In the genomic region with DNA sequence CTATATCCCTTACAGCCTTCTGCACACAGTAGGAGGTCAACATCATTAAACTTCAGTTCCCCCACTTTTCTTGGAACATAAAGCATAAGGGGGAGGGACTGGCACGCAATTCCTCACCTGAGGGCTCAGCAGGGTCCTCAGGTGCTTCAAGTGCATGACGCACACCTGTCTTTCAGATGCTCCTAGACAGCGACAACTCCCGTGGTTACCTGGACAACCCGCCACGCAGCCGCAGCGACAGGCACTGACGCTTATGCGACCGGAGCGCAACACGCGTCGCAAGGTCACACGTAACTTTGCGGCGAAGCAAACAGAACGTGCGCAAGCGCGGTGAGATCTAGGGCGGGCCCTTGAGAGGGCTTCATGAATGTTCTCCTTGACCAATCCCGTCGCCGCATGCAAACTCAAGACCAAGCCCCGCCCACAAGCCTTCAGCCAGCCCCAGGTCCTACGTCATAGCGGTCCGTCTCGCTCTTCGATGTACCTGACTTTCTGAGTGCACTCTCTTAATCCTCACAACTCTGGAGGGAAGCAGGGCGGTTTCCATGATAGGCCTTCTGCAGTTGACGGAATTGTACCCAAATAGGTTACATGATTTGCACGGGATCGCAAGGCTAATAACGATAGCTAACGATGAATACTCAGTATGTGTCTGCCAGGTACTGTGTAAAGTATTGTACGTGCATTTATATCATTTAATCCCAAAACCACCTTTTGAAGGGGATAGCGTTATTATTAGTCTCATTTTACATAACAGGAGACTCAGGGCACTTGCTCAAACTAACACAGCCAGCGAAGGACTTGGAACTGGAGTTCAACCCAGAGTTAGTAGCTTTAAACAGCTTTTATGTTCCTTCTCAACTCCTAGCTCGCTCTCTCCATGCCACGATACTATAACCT, we compare ENCODE assay signal across 8 cellular contexts. TPM values are rescaled to one million over a fixed set of nuclear protein-coding genes. Genes with fewer than 3 reads are reported as not detected.
A peak's percentile ranks its signal among the peaks of the same experiment; 100 is the strongest.
DNase-seq lines count a peak whose midpoint lies in the region; ATAC-seq, FAIRE-seq and TF ChIP-seq lines count a peak whose summit lies in the region.

A gene with protein sequence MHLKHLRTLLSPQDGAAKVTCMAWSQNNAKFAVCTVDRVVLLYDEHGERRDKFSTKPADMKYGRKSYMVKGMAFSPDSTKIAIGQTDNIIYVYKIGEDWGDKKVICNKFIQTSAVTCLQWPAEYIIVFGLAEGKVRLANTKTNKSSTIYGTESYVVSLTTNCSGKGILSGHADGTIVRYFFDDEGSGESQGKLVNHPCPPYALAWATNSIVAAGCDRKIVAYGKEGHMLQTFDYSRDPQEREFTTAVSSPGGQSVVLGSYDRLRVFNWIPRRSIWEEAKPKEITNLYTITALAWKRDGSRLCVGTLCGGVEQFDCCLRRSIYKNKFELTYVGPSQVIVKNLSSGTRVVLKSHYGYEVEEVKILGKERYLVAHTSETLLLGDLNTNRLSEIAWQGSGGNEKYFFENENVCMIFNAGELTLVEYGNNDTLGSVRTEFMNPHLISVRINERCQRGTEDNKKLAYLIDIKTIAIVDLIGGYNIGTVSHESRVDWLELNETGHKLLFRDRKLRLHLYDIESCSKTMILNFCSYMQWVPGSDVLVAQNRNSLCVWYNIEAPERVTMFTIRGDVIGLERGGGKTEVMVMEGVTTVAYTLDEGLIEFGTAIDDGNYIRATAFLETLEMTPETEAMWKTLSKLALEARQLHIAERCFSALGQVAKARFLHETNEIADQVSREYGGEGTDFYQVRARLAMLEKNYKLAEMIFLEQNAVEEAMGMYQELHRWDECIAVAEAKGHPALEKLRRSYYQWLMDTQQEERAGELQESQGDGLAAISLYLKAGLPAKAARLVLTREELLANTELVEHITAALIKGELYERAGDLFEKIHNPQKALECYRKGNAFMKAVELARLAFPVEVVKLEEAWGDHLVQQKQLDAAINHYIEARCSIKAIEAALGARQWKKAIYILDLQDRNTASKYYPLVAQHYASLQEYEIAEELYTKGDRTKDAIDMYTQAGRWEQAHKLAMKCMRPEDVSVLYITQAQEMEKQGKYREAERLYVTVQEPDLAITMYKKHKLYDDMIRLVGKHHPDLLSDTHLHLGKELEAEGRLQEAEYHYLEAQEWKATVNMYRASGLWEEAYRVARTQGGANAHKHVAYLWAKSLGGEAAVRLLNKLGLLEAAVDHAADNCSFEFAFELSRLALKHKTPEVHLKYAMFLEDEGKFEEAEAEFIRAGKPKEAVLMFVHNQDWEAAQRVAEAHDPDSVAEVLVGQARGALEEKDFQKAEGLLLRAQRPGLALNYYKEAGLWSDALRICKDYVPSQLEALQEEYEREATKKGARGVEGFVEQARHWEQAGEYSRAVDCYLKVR (N-terminal part only) (minus strand): TSS at position 246 of the 900 bp plus-strand sequence. CDS start 90 bp downstream, at position 156.

- H3K4me3 ChIP-seq in keratinocyte (ENCODE audit: control insufficient read depth in 2 of 3, extremely low read depth in 1 of 3, insufficient read depth in 2 of 3, low read depth in 1 of 3, low read length in 3 of 3) = peak within 1 kb of the TSS; percentile 39 to 90 (median 63)

- no peaks in the 10 kb centered on the region for H3K79me2 ChIP-seq in keratinocyte (ENCODE audit: control insufficient read depth, insufficient read depth, low read length)

- DNase-seq in AG20443 (ENCODE audit: low spot score) (peak; percentile 99), NCI-H510A (lab: John Stamatoyannopoulos, UW) (peak; percentile 99), cerebellum (ENCODE audit: low spot score) (peak; percentile 99), keratinocyte (ENCODE audit: low read depth, low spot score) (peak; percentile 100)
- DNase-seq in activated CD4-positive, alpha-beta T cell treated with anti-CD3 and anti-CD28 coated beads for 24 hours (ENCODE audit: low read depth in 2 of 2) = peak; percentile 98 to 99
- peak; percentile 98 for DNase-seq in stimulated activated CD4-positive, alpha-beta T cell treated with anti-CD3 and anti-CD28 coated beads, Interleukin-12 subunit alpha, Interleukin-12 subunit beta, amount 100 ng/mL, for 48 hours (ENCODE audit: low read depth in 2 of 3, low spot score in 1 of 3)

- H3K4me1 ChIP-seq in keratinocyte (ENCODE audit: control insufficient read depth, extremely low read depth, insufficient read depth, low read length) = peaks cover 17% of the 10 kb centered on the region

- dilution Hi-C loops in keratinocyte (cut with MboI; ENCODE audit: extremely low pct_ligation_motif_present, low sequenced_read_pairs) = no loop called here

- TF ChIP-seq POLR2A in GM19193 (IDR thresholded peaks at IDR 0.05; ENCODE audit: extremely low read depth, insufficient read depth, insufficient read length) = peak; percentile 46

- no peak for TF ChIP-seq CTCF in keratinocyte (optimal IDR thresholded peaks at IDR 0.05 in 1 of 3, IDR thresholded peaks at IDR 0.05 in 1 of 3, conservative IDR thresholded peaks at IDR 0.05 in 1 of 3; ENCODE audit: extremely low read depth in 1 of 3, insufficient read depth in 2 of 3, low read length in 3 of 3)

- no peaks in the 10 kb centered on the region for H3K9me1 ChIP-seq in keratinocyte (ENCODE audit: control insufficient read depth, extremely low read depth, insufficient read depth, low read length)

- peaks cover 0 to under 1% of the 10 kb centered on the region in 2 experiments for H3K36me3 ChIP-seq in keratinocyte (ENCODE audit: control insufficient read depth in 2 of 2, extremely low read depth in 1 of 2, insufficient read depth in 2 of 2, low read length in 2 of 2)

- H3K9me3 ChIP-seq in keratinocyte (ENCODE audit: control insufficient read depth, low read depth, low read length) = no peaks in the 10 kb centered on the region

- H3K9ac ChIP-seq in keratinocyte (ENCODE audit: control insufficient read depth, extremely low read depth, insufficient read depth, low read length) = peak within 1 kb of the TSS; percentile 82

- peak within 1 kb of the TSS; percentile 80 for H3K27ac ChIP-seq in keratinocyte (ENCODE audit: control insufficient read depth, insufficient read depth, low read length)

- H3K4me2 ChIP-seq in keratinocyte (ENCODE audit: control insufficient read depth, extremely low read depth, insufficient read depth, low read depth, low read length) = peak within 1 kb of the TSS; percentile 93

- H2AFZ ChIP-seq in keratinocyte (ENCODE audit: control insufficient read depth, low read length) = peak within 1 kb of the TSS; percentile 93

- peak; percentile 92 for FAIRE-seq in keratinocyte (lab: Jason Lieb, UNC)

- H4K20me1 ChIP-seq in keratinocyte (ENCODE audit: control insufficient read depth, extremely low read depth, insufficient read depth, low read length) = no peaks in the 10 kb centered on the region

- H3K27me3 ChIP-seq in keratinocyte (ENCODE audit: control insufficient read depth, extremely low read depth, insufficient read depth, low read length) = no peaks in the 10 kb centered on the region

- ATAC-seq in HG03432 (IDR thresholded peaks at IDR 0.05; ENCODE audit: unreplicated experiment) = peak; percentile 95

RNA-seq across cellular contexts. Expression of the gene that starts here (rescaled TPM):
- total RNA-seq in cerebellum = 48.3 TPM
- polyA plus RNA-seq in keratinocyte = 10.4 to 14.4 TPM (median 12.7 TPM) in 3 replicates
- polyA plus RNA-seq in keratinocyte (2011; ENCODE audit: low read depth) = 6.2 TPM
- 10.5 and 10.7 TPM in 2 replicates for polyA plus RNA-seq in keratinocyte (2011; cell fraction: cytosol; rRNA removed)
- polyA plus RNA-seq in keratinocyte (2011; cell fraction: nucleus; rRNA removed) = 19.9 and 26.7 TPM in 2 replicates
- polyA plus RNA-seq in keratinocyte (2012; ENCODE audit: low replicate concordance) = 6.9 and 11.3 TPM in 2 replicates
- 17.2 to 31.3 TPM (median 26.3 TPM) in 3 replicates for polyA minus RNA-seq in keratinocyte
- polyA minus RNA-seq in keratinocyte (2011; cell fraction: cytosol; rRNA and poly(A)+ RNA removed) = 3.3 TPM
- polyA minus RNA-seq in keratinocyte (2011; cell fraction: nucleus; rRNA and poly(A)+ RNA removed) = 6.9 and 14.8 TPM in 2 replicates

Comparison
In these comparisons a context has a peak if more than half of its experiments do, and no peak if none do; other contexts are left out.
1. Peak in every context shown above with its lines: DNase-seq, ATAC-seq, H3K4me3 ChIP-seq and H3K27ac ChIP-seq.